8 cellular contexts compared by ENCODE assay signal in genomic region chr19:41226053-41226873, GRCh38. TPM values are rescaled to one million over a fixed set of nuclear protein-coding genes. Genes with fewer than 3 reads are reported as not detected.
DNase-seq lines count a peak whose midpoint lies in the region; ATAC-seq, FAIRE-seq and TF ChIP-seq lines count a peak whose summit lies in the region.

No MANE protein-coding gene starts in this region.

- H3K4me1 Mint-ChIP-seq in astrocyte (ENCODE audit: low read depth, unreplicated experiment), result peaks cover 46% of the 10 kb centered on the region

- H3K36me3 ChIP-seq in astrocyte (ENCODE audit: insufficient read depth, low read length) (peaks cover 22% of the 10 kb centered on the region), psoas muscle (ENCODE audit: insufficient read depth in 1 of 2, low read depth in 1 of 2) (no peaks in the 10 kb centered on the region)

- FAIRE-seq in astrocyte (lab: Jason Lieb, UNC), result no peak

- 2 to 5% (median 4%) methylated on average over 45 to 67 of the region's 67 CpGs for WGBS in psoas muscle, 3 donors

- H3K27ac ChIP-seq in astrocyte (ENCODE audit: low read depth, low read length), result peak overlapping the region; percentile 98
- peak overlapping the region; percentile 46 for H3K27ac ChIP-seq in psoas muscle

- H3K27me3 ChIP-seq in astrocyte (ENCODE audit: insufficient read depth, low read length) (no peaks in the 10 kb centered on the region), psoas muscle (ENCODE audit: insufficient read depth in 3 of 3, low read length in 2 of 3) (peaks cover 0 to 53% (median 0%) of the 10 kb centered on the region in 3 donors)

- peak overlapping the region; percentile 97 for H3K27ac Mint-ChIP-seq in astrocyte (ENCODE audit: unreplicated experiment)

- peaks cover 63% of the 10 kb centered on the region for H3K79me2 ChIP-seq in astrocyte (ENCODE audit: insufficient read depth, low read length)

- H3K9me3 ChIP-seq in astrocyte (ENCODE audit: insufficient read depth, low read depth, low read length), result no peaks in the 10 kb centered on the region
- no peaks in the 10 kb centered on the region for H3K9me3 ChIP-seq in psoas muscle

- no peak overlapping the region for H2AFZ ChIP-seq in astrocyte (ENCODE audit: low read depth, low read length)

- peaks cover 26% of the 10 kb centered on the region for H3K36me3 Mint-ChIP-seq in astrocyte (ENCODE audit: low read depth, unreplicated experiment)

- TF ChIP-seq CTCF in astrocyte (IDR thresholded peaks at IDR 0.05; ENCODE audit: insufficient read depth, low read depth, low read length) (no peak), psoas muscle (IDR thresholded peaks at IDR 0.05) (no peak)

- intact Hi-C loops in psoas muscle (cut with DNase I), result loop anchor here in 1 of 2 donors (5.0 kb wide), 1 partner anchor 36 kb away; the partner anchor contains the start of gene HNRNPUL1

- H3K27me3 Mint-ChIP-seq in astrocyte (ENCODE audit: low read depth, unreplicated experiment), result no peaks in the 10 kb centered on the region

- DNase-seq in EL (peak; percentile 96), SW480 (ENCODE audit: low spot score) (peak; percentile 96), astrocyte (ENCODE audit: low read depth) (peak; percentile 75), hepatic stellate cell (ENCODE audit: low spot score) (peak; percentile 92), psoas muscle (peak; percentile 79 to 83)

- peak overlapping the region; percentile 81 for H3K9ac ChIP-seq in astrocyte (ENCODE audit: low read length)

- H3K4me2 ChIP-seq in astrocyte (ENCODE audit: low read length), result peak overlapping the region; percentile 84

- peaks cover 58% of the 10 kb centered on the region for H3K4me1 ChIP-seq in astrocyte (ENCODE audit: insufficient read depth, low read length)
- no peaks in the 10 kb centered on the region for H3K4me1 ChIP-seq in psoas muscle

- H3K9me3 Mint-ChIP-seq in astrocyte (ENCODE audit: unreplicated experiment), result no peaks in the 10 kb centered on the region

- peak overlapping the region; percentile 1 for H3K4me3 Mint-ChIP-seq in astrocyte (ENCODE audit: unreplicated experiment)

- ATAC-seq in psoas muscle, result peak; percentile 76 to 90 (median 84)
- no peak for ATAC-seq in HG03097 (IDR thresholded peaks at IDR 0.05; ENCODE audit: low FRiP score, unreplicated experiment)
- ATAC-seq in HG02571 (IDR thresholded peaks at IDR 0.05; ENCODE audit: unreplicated experiment), result no peak
- no peak for ATAC-seq in GM21576 (IDR thresholded peaks at IDR 0.05; ENCODE audit: unreplicated experiment)

- H4K20me1 ChIP-seq in astrocyte (ENCODE audit: insufficient read depth, low read length), result peaks cover 12% of the 10 kb centered on the region

- peak overlapping the region; percentile 39 for H3K4me3 ChIP-seq in astrocyte (ENCODE audit: insufficient read depth, low read depth, low read length)
- H3K4me3 ChIP-seq in psoas muscle, result peak overlapping the region; percentile 62

RNA-seq across cellular contexts. Expression of gene AXL, which starts 7.2 kb away (rescaled TPM):
- total RNA-seq in astrocyte (134 and 156 TPM in 2 replicates), psoas muscle (10 to 100 TPM in 2 of 4 donors, 1 to 10 TPM in 2; 8.4 to 13.6 (median 11.0) TPM)
- 1 to 10 TPM; 3.3 to 4.4 (median 4.3) TPM for polyA plus RNA-seq in psoas muscle

RNA-seq across cellular contexts. Expression of gene CYP2S1, which starts 33.2 kb away (rescaled TPM):
- total RNA-seq in astrocyte (6.2 and 11.1 TPM in 2 replicates), psoas muscle (1 to 10 TPM in 1 of 4 donors, under 1 TPM in 3; 0.27 to 1.1 (median 0.62) TPM)
- polyA plus RNA-seq in psoas muscle, result under 1 TPM; 0.10 to 0.56 (median 0.26) TPM

RNA-seq across cellular contexts. Expression of gene HNRNPUL1, which starts 37.9 kb away (rescaled TPM):
- total RNA-seq in astrocyte, result 164 and 174 TPM in 2 replicates
- total RNA-seq in psoas muscle, result 100 to 1,000 TPM in 2 of 4 donors, 10 to 100 TPM in 2; 82.2 to 129 (median 105) TPM
- 10 to 100 TPM; 54.3 to 82.3 (median 69.2) TPM for polyA plus RNA-seq in psoas muscle

Comparison
In these comparisons a context has a peak if more than half of its experiments do, and no peak if none do; other contexts are left out.
1. ATAC-seq: peak in psoas muscle (4 of 4); none in HG03097 (single experiment), HG02571 (single experiment) and GM21576 (single experiment).
2. Peak in every context shown above with its lines, with median percentiles within 50 percentile points of each other: DNase-seq.